31 cellular contexts compared by ENCODE assay signal in the genomic region with DNA sequence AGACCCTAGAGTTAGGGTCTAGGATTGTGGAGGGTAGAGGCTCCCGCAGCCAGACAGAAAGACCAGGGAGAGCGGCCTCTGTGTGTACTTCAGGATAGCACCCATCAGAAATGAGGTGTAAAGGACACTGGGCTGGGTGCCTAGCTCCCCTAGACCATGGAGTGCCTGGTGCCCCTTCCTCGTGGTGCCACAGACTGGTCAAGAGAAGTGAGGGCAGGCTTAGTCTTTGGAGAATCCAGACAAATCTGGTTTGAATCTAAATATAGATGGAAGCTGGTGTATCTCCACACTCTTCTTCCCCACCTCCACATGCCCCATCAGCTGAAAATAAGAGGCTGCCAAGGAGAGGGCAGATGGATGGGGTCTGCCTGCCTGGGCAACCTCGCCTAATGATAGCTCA. TPM values are rescaled to one million over a fixed set of nuclear protein-coding genes. Genes with fewer than 3 reads are reported as not detected.
DNase-seq lines count a peak whose midpoint lies in the region; ATAC-seq, FAIRE-seq and TF ChIP-seq lines count a peak whose summit lies in the region.
"Had no signal": no experiment of that assay in that cellular context is flagged by ENCODE, and none has a peak within 500 bp of the region (broad histone marks: within the 10 kb centered on the region; RNA-seq: fewer than 3 reads in every experiment).

No MANE protein-coding gene starts in this region.

- H3K27ac ChIP-seq in body of pancreas (peak overlapping the region; percentile 38 to 81 (median 62)), pancreas (peak overlapping the region; percentile 7 to 69 (median 21)), upper lobe of right lung (no peak overlapping the region)
- H3K27ac ChIP-seq: BLaER1 had no signal

- H3K4me1 ChIP-seq in body of pancreas (peaks cover 30% of the 10 kb centered on the region), pancreas (peaks cover 0 to 4% (median 0%) of the 10 kb centered on the region in 3 donors), upper lobe of right lung (no peaks in the 10 kb centered on the region)
- H3K4me1 ChIP-seq: BE2C, BLaER1 had no signal

- ATAC-seq in body of pancreas (peak; percentile 38), pancreas (peak; percentile 7 to 57 (median 18)), upper lobe of right lung (peak; percentile 27), HG02840 (IDR thresholded peaks at IDR 0.05; ENCODE audit: low FRiP score, unreplicated experiment) (no peak)
- ATAC-seq: GM12878 had no signal

- TF ChIP-seq POLR2A in body of pancreas (IDR thresholded peaks at IDR 0.05), result peak; percentile 34 to 56 (median 47)

- no peak for TF ChIP-seq CTCF in body of pancreas (IDR thresholded peaks at IDR 0.05)
- TF ChIP-seq CTCF in pancreas (IDR thresholded peaks at IDR 0.05), result no peak
- TF ChIP-seq CTCF in upper lobe of right lung (IDR thresholded peaks at IDR 0.05), result no peak
- no peak for TF ChIP-seq CTCF in GM10266 (IDR thresholded peaks at IDR 0.05; ENCODE audit: control insufficient read depth, insufficient read depth, low read depth, missing control alignments)

- H3K9me3 ChIP-seq in body of pancreas, result no peaks in the 10 kb centered on the region
- H3K9me3 ChIP-seq in pancreas, result no peaks in the 10 kb centered on the region
- no peaks in the 10 kb centered on the region for H3K9me3 ChIP-seq in upper lobe of right lung
- H3K9me3 ChIP-seq: BE2C, BLaER1 had no signal

- intact Hi-C loops in body of pancreas (cut with DNase I) (no loop called here), pancreas (cut with DNase I) (no loop called here), upper lobe of right lung (cut with DNase I) (no loop called here)

- 39 to 41% methylated on average over 4 of the region's 4 CpGs for WGBS in body of pancreas, 2 donors
- WGBS in pancreas, 2 donors, result 32 to 45% methylated on average over 4 of the region's 4 CpGs

- FAIRE-seq in pancreas (lab: Jason Lieb, UNC), result no peak
- FAIRE-seq: A204.1, GM12878, GM12892, GM18507 had no signal

- H3K4me3 ChIP-seq in body of pancreas, result no peak overlapping the region
- no peak overlapping the region for H3K4me3 ChIP-seq in pancreas
- no peak overlapping the region for H3K4me3 ChIP-seq in upper lobe of right lung
- H3K4me3 ChIP-seq: BLaER1, GM12878 had no signal

- H3K27me3 ChIP-seq in body of pancreas, result no peaks in the 10 kb centered on the region
- no peaks in the 10 kb centered on the region for H3K27me3 ChIP-seq in pancreas
- H3K27me3 ChIP-seq in upper lobe of right lung, result no peaks in the 10 kb centered on the region
- H3K27me3 ChIP-seq: BE2C, BLaER1 had no signal

- peaks cover 2 to 3% of the 10 kb centered on the region in 2 donors for H3K36me3 ChIP-seq in body of pancreas (replicated peaks in 1 of 2; ENCODE audit: insufficient read depth in 1 of 2, low read depth in 2 of 2)
- no peaks in the 10 kb centered on the region for H3K36me3 ChIP-seq in pancreas
- no peaks in the 10 kb centered on the region for H3K36me3 ChIP-seq in upper lobe of right lung
- H3K36me3 ChIP-seq: BE2C, BLaER1 had no signal

- DNase-seq in body of pancreas (peak; percentile 65 to 74 (median 72)), pancreas (peak in 5 of 6 donors; percentile 51 to 75 (median 70)), upper lobe of right lung (no peak), GM10266 (ENCODE audit: extremely low spot score) (no peak), amygdala (lab: John Stamatoyannopoulos, UW) (no peak)
- DNase-seq: 8988T; ACHN; BE2C; C1 segment of cervical spinal cord; CD4-positive, alpha-beta memory T cell; CD4-positive, CD25-positive, alpha-beta regulatory T cell; CD8-positive, alpha-beta memory T cell; COR-L47; DMS 273 treated with DMSO at 0.1 percent for 48 hours; DMS153; DMS53; DMS79; DND-41; EL; GF-D8 had no signal

RNA-seq across cellular contexts. Expression of a gene that starts 37.4 kb away (rescaled TPM):
- 1,000 to 10,000 TPM in 1 of 2 donors, 100 to 1,000 TPM in 1; 455 to 2,069 TPM for total RNA-seq in body of pancreas
- total RNA-seq in pancreas, result 1,000 to 10,000 TPM in 5 of 6 donors, 100 to 1,000 TPM in 1; 455 to 7,545 (median 2,236) TPM
- polyA plus RNA-seq in pancreas, result 1,000 to 10,000 TPM; 1,594 to 2,679 TPM
- not detected for total RNA-seq in upper lobe of right lung
- total RNA-seq: A673; CD4-positive, alpha-beta memory T cell; CD4-positive, CD25-positive, alpha-beta regulatory T cell; CD8-positive, alpha-beta memory T cell; Daoy; G401 had no signal
- polyA plus RNA-seq: AG04450; CD14-positive monocyte; CD4-positive, alpha-beta memory T cell; CD4-positive, CD25-positive, alpha-beta regulatory T cell; CD8-positive, alpha-beta memory T cell; GM12878 had no signal

Comparison
In these comparisons a context has a peak if more than half of its experiments do, and no peak if none do; other contexts are left out.
1. DNase-seq: peak in body of pancreas (4 of 4) and pancreas (5 of 6); none in upper lobe of right lung (single experiment), GM10266 (single experiment) and amygdala (0 of 56).
2. RNA of a gene that starts 37.4 kb away (total RNA-seq): 455 to 7,545 TPM in pancreas and 455 to 2,069 TPM in body of pancreas; not detected in upper lobe of right lung (single experiment); every median in the first group is over 100 times any median in the second.